In genomic region chr20:40741507-40742106, GRCh38 we compare ENCODE assay signal across 7 cellular contexts. TPM values are rescaled to one million over a fixed set of nuclear protein-coding genes. Genes with fewer than 3 reads are reported as not detected.
DNase-seq lines count a peak whose midpoint lies in the region; ATAC-seq and TF ChIP-seq lines count a peak whose summit lies in the region.

No MANE protein-coding gene starts in this region.

- H2AFZ ChIP-seq in DND-41 (ENCODE audit: low read depth, low read length): 0 out of 2 replicates have a peak overlapping the region, but pooled peaks have one; percentile 12

- no peak overlapping the region for H3K9ac ChIP-seq in DND-41 (ENCODE audit: low read depth, low read length)

- no peak for TF ChIP-seq EP300 in upper lobe of left lung (IDR thresholded peaks at IDR 0.05)

- ATAC-seq in DND-41 (ENCODE audit: insufficient read depth, low read depth): peak; percentile 68
- no peak for ATAC-seq in lung (ENCODE audit: insufficient read depth, low FRiP score)
- ATAC-seq in upper lobe of left lung (ENCODE audit: low FRiP score in 2 of 2): peak in 1 of 2 donors; percentile 57

- H3K27me3 ChIP-seq in DND-41 (ENCODE audit: insufficient read depth, low read length, poor library complexity): no peaks in the 10 kb centered on the region
- H3K27me3 ChIP-seq in lung (ENCODE audit: control insufficient read depth, insufficient read depth): no peaks in the 10 kb centered on the region
- no peaks in the 10 kb centered on the region for H3K27me3 ChIP-seq in upper lobe of left lung

- peak; percentile 94 for TF ChIP-seq CTCF in DND-41 (IDR thresholded peaks at IDR 0.05; ENCODE audit: borderline replicate concordance, extremely low read depth, low read length, poor library complexity, severe bottlenecking)
- TF ChIP-seq CTCF in lung (IDR thresholded peaks at IDR 0.05; ENCODE audit: control extremely low read depth, extremely low read depth): peak; percentile 13
- TF ChIP-seq CTCF in upper lobe of left lung (IDR thresholded peaks at IDR 0.05): peak; percentile 28 to 46 (median 37)

- H3K36me3 ChIP-seq in DND-41 (ENCODE audit: insufficient read depth, low read length) (no peaks in the 10 kb centered on the region), lung (ENCODE audit: control insufficient read depth in 2 of 2, insufficient read depth in 2 of 2, low read length in 2 of 2) (no peaks in the 10 kb centered on the region), upper lobe of left lung (no peaks in the 10 kb centered on the region)

- DNase-seq in DND-41 (peak; percentile 83), HK-2 (ENCODE audit: unreplicated experiment) (peak; percentile 53), SK-N-DZ (ENCODE audit: low spot score) (peak; percentile 65), lung (ENCODE audit: low spot score) (peak; percentile 47), upper lobe of left lung (peak in 1 of 2 donors; percentile 33), epidermal melanocyte (ENCODE audit: insufficient read length, low spot score) (no peak)
- peak; percentile 5 for DNase-seq in central memory CD4-positive, alpha-beta T cell

- H4K20me1 ChIP-seq in DND-41 (ENCODE audit: insufficient read depth, low read length): no peaks in the 10 kb centered on the region

- peaks cover 39% of the 10 kb centered on the region for H3K4me1 ChIP-seq in DND-41 (ENCODE audit: insufficient read depth, low read length)
- H3K4me1 ChIP-seq in lung (ENCODE audit: control insufficient read depth in 2 of 2, insufficient read depth in 2 of 2, low read length in 2 of 2): peaks cover 0 to 1% of the 10 kb centered on the region in 2 donors
- no peaks in the 10 kb centered on the region for H3K4me1 ChIP-seq in upper lobe of left lung

- H3K79me2 ChIP-seq in DND-41 (ENCODE audit: insufficient read depth, low read length): no peaks in the 10 kb centered on the region

- no peak for TF ChIP-seq POLR2A in upper lobe of left lung (IDR thresholded peaks at IDR 0.05)

- H3K9me3 ChIP-seq in DND-41 (ENCODE audit: insufficient read depth, low read length, severe bottlenecking): no peaks in the 10 kb centered on the region
- H3K9me3 ChIP-seq in lung (ENCODE audit: control insufficient read depth in 2 of 2, insufficient read depth in 1 of 2, low read length in 1 of 2): no peaks in the 10 kb centered on the region
- H3K9me3 ChIP-seq in upper lobe of left lung: no peaks in the 10 kb centered on the region

- 56 to 61% methylated on average over 6 of the region's 6 CpGs for WGBS in lung, 2 donors
- 53 to 60% methylated on average over 3 to 6 of the region's 6 CpGs for whole genome bisulfite sequencing in upper lobe of left lung, 2 donors

- H3K27ac ChIP-seq in DND-41 (ENCODE audit: low read length) (no peak overlapping the region), lung (ENCODE audit: low read depth in 1 of 2, low read length in 1 of 2) (no peak overlapping the region), upper lobe of left lung (no peak overlapping the region)

- H3K4me2 ChIP-seq in DND-41 (ENCODE audit: insufficient read depth, low read length): no peak overlapping the region

- no peak overlapping the region for H3K4me3 ChIP-seq in DND-41 (ENCODE audit: low read depth in 1 of 2, low read length in 2 of 2)
- H3K4me3 ChIP-seq in lung: no peak overlapping the region
- no peak overlapping the region for H3K4me3 ChIP-seq in upper lobe of left lung

RNA-seq across cellular contexts. Expression of gene MAFB, which starts 52.6 kb away (rescaled TPM):
- 3.6 and 3.8 TPM in 2 replicates for polyA plus RNA-seq in SK-N-DZ (2014; cell fraction: cytosol; rRNA removed)
- polyA plus RNA-seq in SK-N-DZ (2014; cell fraction: nucleus; rRNA removed): 2.0 and 4.6 TPM in 2 replicates
- total RNA-seq in lung: 10 to 100 TPM; 17.5 to 65.0 TPM
- 100 to 1,000 TPM in 1 of 2 donors, 1 to 10 TPM in 1; 7.7 to 161 TPM for polyA plus RNA-seq in lung
- total RNA-seq in upper lobe of left lung: 10 to 100 TPM; 34.0 to 81.7 (median 60.5) TPM

Comparison
In these comparisons a context has a peak if more than half of its experiments do, and no peak if none do; other contexts are left out.
1. CTCF ChIP-seq: peak in every context shown above with its lines; median percentile 94 in DND-41; 37 in upper lobe of left lung; 13 in lung.